ENCODE assay signal across 22 cellular contexts in the genomic region with DNA sequence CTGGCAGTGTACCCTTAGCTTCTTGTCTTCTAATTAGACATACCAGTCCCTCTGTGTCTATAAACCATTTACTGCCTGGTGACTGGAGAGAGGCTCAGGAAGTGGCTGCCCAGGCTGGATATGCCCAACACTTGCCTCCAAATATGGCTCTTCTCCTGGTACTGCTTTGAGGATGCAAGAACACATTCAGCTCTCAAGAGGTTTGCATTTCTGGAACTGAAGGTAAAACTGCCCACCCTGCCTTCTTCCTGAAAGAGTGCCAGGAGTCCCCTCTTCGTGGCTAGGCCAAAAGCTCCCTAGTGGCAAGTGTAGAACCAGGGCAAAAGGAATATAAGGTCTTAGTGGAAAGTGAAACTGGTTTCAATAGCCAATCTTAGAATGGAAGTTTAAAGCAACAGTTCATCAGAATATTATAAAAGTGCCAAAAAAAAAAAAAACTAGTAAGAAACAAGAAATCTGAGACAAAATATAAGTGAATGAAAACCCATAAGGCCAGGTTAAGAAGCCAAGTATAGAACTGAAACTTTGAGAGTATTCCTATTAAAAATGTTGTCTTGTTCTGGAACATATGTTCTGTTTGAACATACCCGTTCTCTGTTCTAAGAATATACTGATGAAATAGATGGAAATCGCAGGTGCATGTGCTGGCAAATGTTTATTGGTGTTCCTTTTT.
DNase-seq lines count a peak whose midpoint lies in the region; ATAC-seq, FAIRE-seq and TF ChIP-seq lines count a peak whose summit lies in the region.
"Had no signal": no experiment of that assay in that cellular context is flagged by ENCODE, and none has a peak within 500 bp of the region (broad histone marks: within the 10 kb centered on the region; RNA-seq: fewer than 3 reads in every experiment).

No MANE protein-coding gene starts in this region.

- TF ChIP-seq EP300 in esophagus muscularis mucosa (IDR thresholded peaks at IDR 0.05) (no peak), stomach (IDR thresholded peaks at IDR 0.05) (no peak)

- intact Hi-C loops in esophagus muscularis mucosa (cut with DNase I) (no loop called here), stomach (cut with DNase I; ENCODE audit: low total_unique reads) (no loop called here)

- H3K27ac ChIP-seq in esophagus muscularis mucosa (replicated peaks in 1 of 4) (peak overlapping the region; percentile 72 to 81 (median 78)), stomach (peak overlapping the region in 4 of 5 donors; percentile 10 to 77 (median 68))
- H3K27ac ChIP-seq: A549; BLaER1 treated with 17β-estradiol and CSF1 and Interleukin-3, amounts not matched to agents 10 nM and 100 nM had no signal

- H3K36me3 ChIP-seq in esophagus muscularis mucosa (no peaks in the 10 kb centered on the region), stomach (no peaks in the 10 kb centered on the region)
- H3K36me3 ChIP-seq: BLaER1 treated with 17β-estradiol and CSF1 and Interleukin-3, amounts not matched to agents 10 nM and 100 nM had no signal

- H3K27me3 ChIP-seq in esophagus muscularis mucosa, result no peaks in the 10 kb centered on the region
- peaks cover 0 to 9% (median 1%) of the 10 kb centered on the region in 3 donors for H3K27me3 ChIP-seq in stomach
- H3K27me3 ChIP-seq: BLaER1 treated with 17β-estradiol and CSF1 and Interleukin-3, amounts not matched to agents 10 nM and 100 nM had no signal

- H3K36me3 Mint-ChIP-seq in stimulated activated naive B cell treated with anti-CD40 and anti-IgM and Interleukin-4, amounts not matched to agents 10 μg/mL and 1 μg/mL and 100 μg/mL, for 72 hours, result no peaks in the 10 kb centered on the region
- H3K36me3 Mint-ChIP-seq: CD8-positive, alpha-beta memory T cell had no signal

- H3K27ac Mint-ChIP-seq in stimulated activated naive B cell treated with anti-CD40 and anti-IgM and Interleukin-4, amounts not matched to agents 10 μg/mL and 1 μg/mL and 100 μg/mL, for 72 hours, result no peak overlapping the region

- H3K9me3 ChIP-seq in esophagus muscularis mucosa, result no peaks in the 10 kb centered on the region
- no peaks in the 10 kb centered on the region for H3K9me3 ChIP-seq in stomach
- H3K9me3 ChIP-seq: A549; BLaER1 treated with 17β-estradiol and CSF1 and Interleukin-3, amounts not matched to agents 10 nM and 100 nM had no signal

- 62% methylated on average over 3 of the region's 3 CpGs for WGBS in esophagus muscularis mucosa
- WGBS in stomach, 5 donors, result 46 to 60% (median 57%) methylated on average over 3 of the region's 3 CpGs

- DNase-seq in GM19239 (ENCODE audit: insufficient read length, low spot score) (no peak), OCI-M1 (lab: John Stamatoyannopoulos, UW) (peak; percentile 85), esophagus muscularis mucosa (ENCODE audit: extremely low spot score) (no peak), stomach (no peak), NOMO-1 treated with dmso at 0.1 percent for 144 hours (lab: John Stamatoyannopoulos, UW; ENCODE audit: unreplicated experiment) (no peak), activated gamma-delta T cell (lab: John Stamatoyannopoulos, UW) (no peak)
- no peak for DNase-seq in stimulated activated CD8-positive, alpha-beta memory T cell treated with anti-CD3 and anti-CD28 coated beads, Interleukin-4, amount 100 ng/mL, for 48 hours
- DNase-seq in stimulated activated naive B cell treated with anti-CD40 and anti-IgM and Interleukin-4, amounts not matched to agents 10 μg/mL and 1 μg/mL and 100 μg/mL, for 72 hours, result no peak
- DNase-seq: CD8-positive, alpha-beta memory T cell; GF-D8; Karpas-422; NCI-H1417; NCI-H1930; NCI-H2171; NCI-H446 treated with DMSO at 0.1 percent for 48 hours; NCI-H748 treated with DMSO at 0.1 percent for 48 hours; SHP77 had no signal

- no peak for TF ChIP-seq POLR2A in esophagus muscularis mucosa (IDR thresholded peaks at IDR 0.05; ENCODE audit: low read depth)
- TF ChIP-seq POLR2A in stomach (IDR thresholded peaks at IDR 0.05), result no peak

- peaks cover 31 to 38% of the 10 kb centered on the region in 2 donors for H3K27me3 Mint-ChIP-seq in stimulated activated naive B cell treated with anti-CD40 and anti-IgM and Interleukin-4, amounts not matched to agents 10 μg/mL and 1 μg/mL and 100 μg/mL, for 72 hours

- peaks cover 0 to 3% of the 10 kb centered on the region in 2 donors for H3K4me1 Mint-ChIP-seq in stimulated activated naive B cell treated with anti-CD40 and anti-IgM and Interleukin-4, amounts not matched to agents 10 μg/mL and 1 μg/mL and 100 μg/mL, for 72 hours

- H3K4me1 ChIP-seq in esophagus muscularis mucosa (peaks cover 0 to 53% (median 42%) of the 10 kb centered on the region in 4 donors), stomach (peaks cover 0 to 30% (median 14%) of the 10 kb centered on the region in 4 donors)
- H3K4me1 ChIP-seq: A549 had no signal

- FAIRE-seq in GM19239 (lab: Jason Lieb, UNC), result peak; percentile 4
- FAIRE-seq: A549, GM12891, RCC 7860 had no signal

- ATAC-seq in stimulated activated naive B cell treated with anti-CD40 and anti-IgM and Interleukin-4, amounts not matched to agents 10 μg/mL and 1 μg/mL and 100 μg/mL, for 72 hours (replicated peaks), result no peak
- ATAC-seq: A549, SK-N-SH treated with all-trans-retinoic acid at 6 μM for 48 hours had no signal

- TF ChIP-seq CTCF in esophagus muscularis mucosa (IDR thresholded peaks at IDR 0.05) (no peak), stomach (IDR thresholded peaks at IDR 0.05) (no peak)

- H3K4me3 ChIP-seq in esophagus muscularis mucosa (no peak overlapping the region), stomach (no peak overlapping the region)
- H3K4me3 ChIP-seq: A549; BLaER1 treated with 17β-estradiol and CSF1 and Interleukin-3, amounts not matched to agents 10 nM and 100 nM had no signal

- no peaks in the 10 kb centered on the region for H3K9me3 Mint-ChIP-seq in stimulated activated naive B cell treated with anti-CD40 and anti-IgM and Interleukin-4, amounts not matched to agents 10 μg/mL and 1 μg/mL and 100 μg/mL, for 72 hours
- H3K9me3 Mint-ChIP-seq: CD8-positive, alpha-beta memory T cell had no signal

- H3K4me3 Mint-ChIP-seq in stimulated activated naive B cell treated with anti-CD40 and anti-IgM and Interleukin-4, amounts not matched to agents 10 μg/mL and 1 μg/mL and 100 μg/mL, for 72 hours, result no peak overlapping the region
- H3K4me3 Mint-ChIP-seq: CD8-positive, alpha-beta memory T cell had no signal
